ENCODE assay signal across 29 cellular contexts in genomic region chr13:93296584-93296983, GRCh38.
"Had no signal": no experiment of that assay in that cellular context is flagged by ENCODE, and none has a peak within 500 bp of the region (broad histone marks: within the 10 kb centered on the region; RNA-seq: fewer than 3 reads in every experiment).

No MANE protein-coding gene starts in this region.

- FAIRE-seq: endothelial cell of umbilical vein, keratinocyte, small intestine had no signal

- H3K27ac ChIP-seq: colonic mucosa, esophagus squamous epithelium, gastrocnemius medialis, neural progenitor cell, parathyroid adenoma, right lobe of liver, suprapubic skin, transverse colon, upper lobe of right lung, uterus had no signal

- H3K9ac ChIP-seq: neural progenitor cell, parathyroid adenoma had no signal

- H3K36me3 ChIP-seq: colonic mucosa, esophagus squamous epithelium, gastrocnemius medialis, neural progenitor cell, right lobe of liver, suprapubic skin, transverse colon, upper lobe of right lung, uterus had no signal

- H3K9me3 ChIP-seq: colonic mucosa, esophagus squamous epithelium, gastrocnemius medialis, mucosa of descending colon, right lobe of liver, suprapubic skin, transverse colon, upper lobe of right lung, uterus had no signal

- H3K4me2 ChIP-seq: neural progenitor cell had no signal

- H3K36me3 Mint-ChIP-seq: naive B cell; natural killer cell treated with Interleukin-12 subunit alpha and Interleukin-12 subunit beta and Interleukin-15 and Interleukin-18, amount 100 ng/mL, for 72 hours had no signal

- ATAC-seq: gastrocnemius medialis; left lobe of liver; mucosa of descending colon; natural killer cell treated with Interleukin-12 subunit alpha and Interleukin-12 subunit beta and Interleukin-15 and Interleukin-18, amount 100 ng/mL, for 72 hours; right lobe of liver; stimulated activated naive CD8-positive, alpha-beta T cell treated with anti-CD3 and anti-CD28 coated beads, Interleukin-15, amount 100 ng/mL, for 72 hours; upper lobe of right lung had no signal

- DNase-seq: colonic mucosa; effector CD8-positive, alpha-beta T cell; erythroblast; esophagus squamous epithelium; gastrocnemius medialis; head of caudate nucleus; mesenchymal stem cell; mucosa of descending colon; naive B cell; right lobe of liver; small intestine; stimulated activated CD4-positive, alpha-beta T cell treated with anti-CD3 and anti-CD28 coated beads, Interleukin-15, amount 100 ng/mL, for 24 hours; stimulated activated CD4-positive, alpha-beta T cell treated with anti-CD3 and anti-CD28 coated beads, Interleukin-2, amount 100 ng/mL, for 48 hours; stimulated activated naive CD4-positive, alpha-beta T cell; stimulated activated naive CD8-positive, alpha-beta T cell treated with anti-CD3 and anti-CD28 coated beads, Interleukin-15, amount 100 ng/mL, for 72 hours; transverse colon; upper lobe of right lung; uterus had no signal

- H2AFZ ChIP-seq: neural progenitor cell, parathyroid adenoma had no signal

- H3K27ac Mint-ChIP-seq: dendritic cell treated with granulocyte-macrophage colony-stimulating factor and Interleukin-4, amounts not matched to agents 40 ng/mL and 50 ng/mL, for 4 days; mesothelial cell of epicardium; naive B cell; natural killer cell treated with Interleukin-12 subunit alpha and Interleukin-12 subunit beta and Interleukin-15 and Interleukin-18, amount 100 ng/mL, for 72 hours; neural progenitor cell; progenitor cell of endocrine pancreas; stimulated activated naive CD8-positive, alpha-beta T cell treated with anti-CD3 and anti-CD28 coated beads, Interleukin-15, amount 100 ng/mL, for 72 hours had no signal

- H3K27me3 Mint-ChIP-seq: dendritic cell treated with granulocyte-macrophage colony-stimulating factor and Interleukin-4, amounts not matched to agents 40 ng/mL and 50 ng/mL, for 4 days; naive B cell; natural killer cell treated with Interleukin-12 subunit alpha and Interleukin-12 subunit beta and Interleukin-15 and Interleukin-18, amount 100 ng/mL, for 72 hours; progenitor cell of endocrine pancreas; stimulated activated naive CD8-positive, alpha-beta T cell treated with anti-CD3 and anti-CD28 coated beads, Interleukin-15, amount 100 ng/mL, for 72 hours had no signal

- H3K4me3 ChIP-seq: colonic mucosa, esophagus squamous epithelium, gastrocnemius medialis, lung, mucosa of descending colon, neural progenitor cell, right lobe of liver, suprapubic skin, transverse colon, upper lobe of right lung, uterus had no signal

- H3K27me3 ChIP-seq: colonic mucosa, esophagus squamous epithelium, gastrocnemius medialis, neural progenitor cell, right lobe of liver, suprapubic skin, transverse colon, upper lobe of right lung, uterus had no signal

- H3K4me3 Mint-ChIP-seq: dendritic cell treated with granulocyte-macrophage colony-stimulating factor and Interleukin-4, amounts not matched to agents 40 ng/mL and 50 ng/mL, for 4 days; mesothelial cell of epicardium; naive B cell; natural killer cell treated with Interleukin-12 subunit alpha and Interleukin-12 subunit beta and Interleukin-15 and Interleukin-18, amount 100 ng/mL, for 72 hours; neural progenitor cell; stimulated activated naive CD8-positive, alpha-beta T cell treated with anti-CD3 and anti-CD28 coated beads, Interleukin-15, amount 100 ng/mL, for 72 hours had no signal

- H3K79me2 ChIP-seq: parathyroid adenoma had no signal

- H3K9me3 Mint-ChIP-seq: mesothelial cell of epicardium, neural progenitor cell had no signal

- H3K4me1 ChIP-seq: colonic mucosa, esophagus squamous epithelium, gastrocnemius medialis, parathyroid adenoma, right lobe of liver, suprapubic skin, transverse colon, upper lobe of right lung, uterus had no signal

- H3K4me1 Mint-ChIP-seq: naive B cell; stimulated activated naive CD8-positive, alpha-beta T cell treated with anti-CD3 and anti-CD28 coated beads, Interleukin-15, amount 100 ng/mL, for 72 hours had no signal
